8 cellular contexts compared by ENCODE assay signal in the genomic region with DNA sequence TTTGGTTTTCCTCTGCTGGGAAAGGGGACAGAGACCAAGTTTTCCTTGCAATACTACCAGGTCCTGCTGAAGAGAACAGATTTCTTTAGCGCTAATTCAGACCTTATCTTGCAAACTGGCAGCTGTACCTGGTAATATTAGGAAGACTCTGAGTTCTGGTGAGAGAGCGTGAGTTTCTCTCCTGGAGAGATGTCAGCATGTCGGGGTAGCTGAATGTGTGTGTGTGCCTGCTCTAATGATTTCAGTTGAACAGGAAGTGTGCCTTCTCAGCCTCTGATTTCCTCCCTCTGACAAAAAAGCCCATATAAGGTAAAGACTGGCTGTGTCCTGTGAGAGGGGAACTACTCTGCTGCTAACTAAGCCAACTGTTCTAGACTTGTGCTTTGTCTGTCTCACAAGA. TPM values are rescaled to one million over a fixed set of nuclear protein-coding genes. Genes with fewer than 3 reads are reported as not detected.
DNase-seq lines count a peak whose midpoint lies in the region; ATAC-seq and TF ChIP-seq lines count a peak whose summit lies in the region.

No MANE protein-coding gene starts in this region.

- H3K4me3 ChIP-seq in fibroblast of pulmonary artery (replicated peaks; ENCODE audit: low read depth, low read length), result peak overlapping the region; percentile 25

- DNase-seq in Right ventricle myocardium inferior (ENCODE audit: missing footprints) (no peak), cardiac septum (ENCODE audit: low spot score) (no peak), NAMALWA (ENCODE audit: low spot score) (peak; percentile 89), activated T-cell treated with anti-CD3 and anti-CD28 coated beads for 4 hours (peak; percentile 43), fibroblast of pulmonary artery (ENCODE audit: low read depth) (peak; percentile 97), non-pigmented ciliary epithelial cell (ENCODE audit: low read depth) (peak; percentile 76), NCI-H345 treated with DMSO at 0.1 percent for 48 hours (lab: John Stamatoyannopoulos, UW; ENCODE audit: unreplicated experiment) (no peak)

- peak; percentile 84 for ATAC-seq in Right ventricle myocardium inferior
- peak; percentile 94 for ATAC-seq in HG02588 (IDR thresholded peaks at IDR 0.05; ENCODE audit: unreplicated experiment)

- no peak for TF ChIP-seq CTCF in fibroblast of pulmonary artery (IDR thresholded peaks at IDR 0.05; ENCODE audit: low read length, missing control alignments)

- intact Hi-C loops in Right ventricle myocardium inferior (cut with DNase I), result loop anchor here (1.0 kb wide), 1 partner anchor 43 kb away; no protein-coding TSS in a partner anchor
- intact Hi-C loops in cardiac septum (cut with DNase I), result no loop called here

RNA-seq across cellular contexts. Expression of gene ERP27, which starts 10.3 kb away (rescaled TPM):
- 0.19 TPM for total RNA-seq in Right ventricle myocardium inferior
- 0.11 TPM for total RNA-seq in cardiac septum

RNA-seq across cellular contexts. Expression of gene ARHGDIB, which starts 12.7 kb away (rescaled TPM):
- total RNA-seq in Right ventricle myocardium inferior, result 72.1 TPM
- 45.1 TPM for total RNA-seq in cardiac septum

RNA-seq across cellular contexts. Expression of gene PDE6H, which starts 24.2 kb away (rescaled TPM):
- not detected for total RNA-seq in Right ventricle myocardium inferior
- not detected for total RNA-seq in cardiac septum

Comparison
In these comparisons a context has a peak if more than half of its experiments do, and no peak if none do; other contexts are left out.
1. DNase-seq: peak in NAMALWA (single experiment), activated T-cell treated with anti-CD3 and anti-CD28 coated beads for 4 hours (single experiment), fibroblast of pulmonary artery (single experiment) and non-pigmented ciliary epithelial cell (single experiment); none in Right ventricle myocardium inferior (single experiment), cardiac septum (single experiment) and NCI-H345 treated with DMSO at 0.1 percent for 48 hours (single experiment).